In genomic region chr7:75650671-75651070, GRCh38 we compare ENCODE assay signal across 9 cellular contexts.
A peak's percentile ranks its signal among the peaks of the same experiment; 100 is the strongest.
DNase-seq lines count a peak whose midpoint lies in the region; ATAC-seq, FAIRE-seq and TF ChIP-seq lines count a peak whose summit lies in the region.
"Had no signal": no experiment of that assay in that cellular context is flagged by ENCODE, and none has a peak within 500 bp of the region (broad histone marks: within the 10 kb centered on the region; RNA-seq: fewer than 3 reads in every experiment).

No MANE protein-coding gene starts in this region.

- no peak overlapping the region for H3K56ac ChIP-seq in H1 (replicated peaks; ENCODE audit: insufficient read length, low read depth, low read length)

- DNase-seq in A549 (ENCODE audit: low read depth in 1 of 2, low spot score in 1 of 2) (no peak), NCI-H2227 treated with DMSO at 0.1 percent for 48 hours (lab: John Stamatoyannopoulos, UW) (peak; percentile 25), H1 (ENCODE audit: low read depth in 1 of 2, low spot score in 2 of 2) (no peak), mucosa of descending colon (peak in 2 of 3 donors; percentile 59 to 70), epidermal melanocyte (ENCODE audit: insufficient read length, low spot score) (no peak), NCI-H187 (lab: John Stamatoyannopoulos, UW) (no peak), NOMO-1 treated with dmso at 0.1 percent for 144 hours (lab: John Stamatoyannopoulos, UW; ENCODE audit: unreplicated experiment) (no peak)

- TF ChIP-seq RAD21 in A549 (conservative IDR thresholded peaks at IDR 0.05 in 1 of 2, IDR thresholded peaks at IDR 0.05 in 1 of 2) (no peak), H1 (IDR thresholded peaks at IDR 0.05 in 1 of 2, conservative IDR thresholded peaks at IDR 0.05 in 1 of 2; ENCODE audit: low read depth in 2 of 2, low read length in 2 of 2) (no peak)

- H3K4me3 ChIP-seq in A549 (no peak overlapping the region), H1 (ENCODE audit: extremely low read depth in 1 of 4, insufficient read depth in 2 of 4, low read depth in 3 of 4, low read length in 4 of 4) (no peak overlapping the region), mucosa of descending colon (no peak overlapping the region)

- TF ChIP-seq POLR2A in A549 (IDR thresholded peaks at IDR 0.05; ENCODE audit: low read length) (no peak), H1 (IDR thresholded peaks at IDR 0.05; ENCODE audit: control extremely low read depth in 1 of 2, low read depth in 2 of 2, low read length in 2 of 2) (no peak)

- no peaks in the 10 kb centered on the region for H3K9me3 ChIP-seq in A549
- no peaks in the 10 kb centered on the region for H3K9me3 ChIP-seq in H1 (ENCODE audit: insufficient read depth in 2 of 2, low read depth in 1 of 2, low read length in 1 of 2)
- no peaks in the 10 kb centered on the region for H3K9me3 ChIP-seq in mucosa of descending colon

- peaks cover 0 to 1% of the 10 kb centered on the region in 2 experiments for H4K20me1 ChIP-seq in H1 (replicated peaks in 1 of 2; ENCODE audit: control insufficient read depth in 1 of 2, insufficient read depth in 2 of 2, low read length in 2 of 2)

- no peaks in the 10 kb centered on the region for H3K23me2 ChIP-seq in H1 (ENCODE audit: low read depth, low read length)

- H2BK12ac ChIP-seq in H1 (ENCODE audit: low read depth, low read length) = no peak overlapping the region

- H2BK20ac ChIP-seq in H1 (ENCODE audit: low read length) = no peak overlapping the region

- FAIRE-seq in A549 (lab: Jason Lieb, UNC) (no peak), H1 (lab: Jason Lieb, UNC) (no peak)
- FAIRE-seq: urothelium cell line had no signal

- H3K4ac ChIP-seq in H1 (replicated peaks; ENCODE audit: insufficient read length, low read depth, low read length) = peak overlapping the region; percentile 5

- peak overlapping the region; percentile 31 to 80 for H3K27ac ChIP-seq in A549
- no peak overlapping the region for H3K27ac ChIP-seq in H1 (ENCODE audit: low read depth, low read length)

- WGBS in A549 (ENCODE audit: missing lambda C conversion rate) = 80% methylated on average over 8 of the region's 9 CpGs
- 92% methylated on average over 9 of the region's 9 CpGs; no CpG with 5 or more reads in 1 of the 2 experiments for WGBS in H1 (ENCODE audit: extremely low coverage in 1 of 2, insufficient coverage in 1 of 2, insufficient read length in 1 of 2, insufficient replicate concordance in 2 of 2, low coverage in 1 of 2, low lambda C conversion rate in 2 of 2, missing lambda C conversion rate in 1 of 2), 2 experiments

- ATAC-seq in A549 (no peak), mucosa of descending colon (peak; percentile 84), GM18517 (IDR thresholded peaks at IDR 0.05; ENCODE audit: unreplicated experiment) (no peak)

- peaks cover 32% of the 10 kb centered on the region for H3K4me1 ChIP-seq in A549
- H3K4me1 ChIP-seq in H1 (replicated peaks in 1 of 4; ENCODE audit: control insufficient read depth in 3 of 4, insufficient read depth in 4 of 4, low read length in 3 of 4) = peaks cover 0 to 13% (median 3%) of the 10 kb centered on the region in 4 experiments; a peak in 4 of 7 replicates
- no peaks in the 10 kb centered on the region for H3K4me1 ChIP-seq in mucosa of descending colon (ENCODE audit: low read depth)

- H4K91ac ChIP-seq in H1 (replicated peaks; ENCODE audit: insufficient read length, low read length) = peak overlapping the region; percentile 6

- TF ChIP-seq CTCF in A549 (IDR thresholded peaks at IDR 0.05) = no peak
- no peak for TF ChIP-seq CTCF in H1 (IDR thresholded peaks at IDR 0.05; ENCODE audit: control extremely low read depth in 1 of 3, insufficient read depth in 1 of 3, low read depth in 1 of 3, low read length in 3 of 3)
- TF ChIP-seq CTCF in mucosa of descending colon (IDR thresholded peaks at IDR 0.05) = no peak

- no peaks in the 10 kb centered on the region for H3K79me2 ChIP-seq in H1 (ENCODE audit: control insufficient read depth in 1 of 2, insufficient read depth in 2 of 2, low read length in 2 of 2)

- H4K8ac ChIP-seq in H1 (ENCODE audit: extremely low read depth, insufficient read depth, low read length) = no peak overlapping the region

- H3K27me3 ChIP-seq in H1 (replicated peaks in 1 of 4; ENCODE audit: control insufficient read depth in 3 of 4, extremely low read depth in 1 of 4, insufficient read depth in 3 of 4, low read length in 3 of 4) = no peaks in the 10 kb centered on the region

- no peak overlapping the region for H3K23ac ChIP-seq in H1 (ENCODE audit: insufficient read length)

- no peak overlapping the region for H2AK5ac ChIP-seq in H1 (ENCODE audit: low read depth, low read length)

- H2BK5ac ChIP-seq in H1 (ENCODE audit: low read depth, low read length) = no peak overlapping the region

- H3K18ac ChIP-seq in H1 (ENCODE audit: extremely low read depth, low read length) = no peak overlapping the region

- no peak overlapping the region for H3K9ac ChIP-seq in H1 (replicated peaks in 1 of 4; ENCODE audit: extremely low read depth in 1 of 4, low read depth in 3 of 4, low read length in 3 of 4)

- TF ChIP-seq EP300 in A549 (IDR thresholded peaks at IDR 0.05) (no peak), H1 (IDR thresholded peaks at IDR 0.05; ENCODE audit: borderline replicate concordance in 1 of 2, low read depth in 2 of 2, low read length in 2 of 2) (no peak)

- no peak overlapping the region for H4K5ac ChIP-seq in H1 (ENCODE audit: insufficient read length, low read depth, low read length)

- CTCF ChIA-PET in A549 (lab: Yijun Ruan, JAX) = interaction anchor here (1.3 to 4.4 kb wide), 2 partner anchors 9 to 112 kb away, joined by 4 to 24 read pairs; no protein-coding TSS in a partner anchor
- CTCF ChIA-PET in H1 (lab: Charles Lee; ENCODE audit: partially characterized antibody) = interaction anchor here (0.8 to 2.0 kb wide), 9 partner anchors 9 to 369 kb away, joined by 3 to 12 read pairs (median 4); no protein-coding TSS in a partner anchor

- H2BK15ac ChIP-seq in H1 (ENCODE audit: low read length) = no peak overlapping the region

- intact Hi-C loops in mucosa of descending colon (cut with DNase I, micrococcal nuclease) = no loop called here

- no peak overlapping the region for H2BK120ac ChIP-seq in H1 (replicated peaks; ENCODE audit: low read depth, low read length)

- POLR2A ChIA-PET in A549 (lab: Yijun Ruan, JAX) (interaction anchor here (1.4 kb wide), 1 partner anchor 12 kb away, joined by 3 read pairs; no protein-coding TSS in a partner anchor), H1 (lab: Charles Lee; ENCODE audit: partially characterized antibody) (interaction anchor here (6.5 kb wide), 1 partner anchor 14 kb away, joined by 40 read pairs; no protein-coding TSS in a partner anchor)

- H3K36me3 ChIP-seq in H1 (ENCODE audit: control insufficient read depth in 2 of 4, insufficient read depth in 4 of 4, low read length in 3 of 4) (no peaks in the 10 kb centered on the region), mucosa of descending colon (ENCODE audit: low read depth) (no peaks in the 10 kb centered on the region)

- no peak overlapping the region for H3K14ac ChIP-seq in H1 (ENCODE audit: insufficient read length)

- H3K79me1 ChIP-seq in H1 (ENCODE audit: low read depth, low read length) = no peaks in the 10 kb centered on the region

- H3K4me2 ChIP-seq in A549 = peak overlapping the region; percentile 42; the same call in 1 of the 3 replicates
- no peak overlapping the region for H3K4me2 ChIP-seq in H1 (ENCODE audit: insufficient read depth in 1 of 2, low read depth in 2 of 2, low read length in 2 of 2)

- H2AFZ ChIP-seq in H1 (ENCODE audit: low read length) = no peak overlapping the region

TF ChIP-seq in A549, 52 proteins besides CTCF, POLR2A, EP300 and RAD21:
- no peak for TF ChIP-seq MYC (IDR thresholded peaks at IDR 0.05; ENCODE audit: borderline replicate concordance, low read length)

TF ChIP-seq in H1, 55 proteins besides CTCF, POLR2A, EP300 and RAD21:
- TF ChIP-seq RBBP5 (IDR thresholded peaks at IDR 0.05; ENCODE audit: borderline replicate concordance, low read depth, low read length) = no peak
- no peak for TF ChIP-seq RXRA (IDR thresholded peaks at IDR 0.05; ENCODE audit: insufficient read depth, low read depth, low read length)
- no peak for TF ChIP-seq ZNF274 (IDR thresholded peaks at IDR 0.05; ENCODE audit: borderline replicate concordance, extremely low read depth, low read length)

Comparison
In these comparisons a context has a peak if more than half of its experiments do, and no peak if none do; other contexts are left out.
1. DNase-seq: peak in NCI-H2227 treated with DMSO at 0.1 percent for 48 hours (single experiment) and mucosa of descending colon (2 of 3); none in A549 (0 of 2), H1 (0 of 2), epidermal melanocyte (single experiment), NCI-H187 (0 of 2) and NOMO-1 treated with dmso at 0.1 percent for 144 hours (single experiment).